Comparison of ENCODE assay signal across 18 cellular contexts in the genomic region with DNA sequence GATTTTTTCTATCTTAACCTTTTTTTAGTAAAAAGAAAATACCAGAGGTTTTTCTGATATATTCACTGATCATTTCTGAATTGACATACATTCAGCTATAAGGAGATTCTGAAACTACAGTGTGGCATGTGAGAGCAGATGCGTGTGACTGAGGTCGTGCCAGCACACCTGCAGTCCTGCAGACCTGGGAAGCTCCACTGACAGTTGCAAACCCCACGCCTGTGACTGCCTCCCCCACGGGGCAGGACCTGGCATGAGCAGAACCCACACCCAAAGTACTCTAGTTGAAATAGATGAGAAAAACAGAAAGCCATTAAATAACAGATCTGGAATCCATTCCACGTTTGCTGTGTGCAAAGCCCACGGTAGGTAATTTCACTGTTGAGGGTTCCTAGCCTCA.
DNase-seq lines count a peak whose midpoint lies in the region; ATAC-seq and TF ChIP-seq lines count a peak whose summit lies in the region.
"Had no signal": no experiment of that assay in that cellular context is flagged by ENCODE, and none has a peak within 500 bp of the region (broad histone marks: within the 10 kb centered on the region; RNA-seq: fewer than 3 reads in every experiment).

No MANE protein-coding gene starts in this region.

- H3K4me1 Mint-ChIP-seq in endothelial cell (ENCODE audit: unreplicated experiment) (peaks cover 4% of the 10 kb centered on the region), nephron progenitor cell (peaks cover 5% of the 10 kb centered on the region)
- no peaks in the 10 kb centered on the region for H3K4me1 Mint-ChIP-seq in activated CD4-positive, alpha-beta T cell treated with anti-CD3 and anti-CD28 coated beads, Interleukin-2, amount 10 ng/mL, durations not matched to agents 24 days and 14 days
- H3K4me1 Mint-ChIP-seq: CD14-positive monocyte; CD4-positive, alpha-beta memory T cell; IgD-negative memory B cell had no signal

- ATAC-seq in HG02798 (IDR thresholded peaks at IDR 0.05; ENCODE audit: poor library complexity, unreplicated experiment), result no peak
- ATAC-seq: HepG2 had no signal

- TF ChIP-seq CTCF in right atrium auricular region (IDR thresholded peaks at IDR 0.05) (no peak), endothelial cell (IDR thresholded peaks at IDR 0.05; ENCODE audit: unreplicated experiment) (no peak), nephron progenitor cell (IDR thresholded peaks at IDR 0.05) (no peak)

- H3K4me3 ChIP-seq in right atrium auricular region, result no peak overlapping the region
- H3K4me3 ChIP-seq: GM23248, HAP-1 had no signal

- H3K4me3 Mint-ChIP-seq in endothelial cell (ENCODE audit: unreplicated experiment) (peak overlapping the region; percentile 4), nephron progenitor cell (no peak overlapping the region)
- H3K4me3 Mint-ChIP-seq in activated CD4-positive, alpha-beta T cell treated with anti-CD3 and anti-CD28 coated beads, Interleukin-2, amount 10 ng/mL, durations not matched to agents 24 days and 14 days, result no peak overlapping the region
- H3K4me3 Mint-ChIP-seq: CD14-positive monocyte; CD4-positive, alpha-beta memory T cell; IgD-negative memory B cell had no signal

- H3K27ac Mint-ChIP-seq in endothelial cell (ENCODE audit: unreplicated experiment) (no peak overlapping the region), nephron progenitor cell (peak overlapping the region; percentile 57)
- no peak overlapping the region for H3K27ac Mint-ChIP-seq in activated CD4-positive, alpha-beta T cell treated with anti-CD3 and anti-CD28 coated beads, Interleukin-2, amount 10 ng/mL, durations not matched to agents 24 days and 14 days
- H3K27ac Mint-ChIP-seq: IgD-negative memory B cell had no signal

- no peaks in the 10 kb centered on the region for H3K27me3 ChIP-seq in right atrium auricular region

- no peaks in the 10 kb centered on the region for H3K9me3 ChIP-seq in right atrium auricular region
- H3K9me3 ChIP-seq: BE2C, HAP-1 had no signal

- intact Hi-C loops in cardiac septum (cut with DNase I), result no loop called here
- intact Hi-C loops in activated CD4-positive, alpha-beta T cell treated with anti-CD3 and anti-CD28 coated beads, Interleukin-2, amount 10 ng/mL, durations not matched to agents 24 days and 14 days (cut with micrococcal nuclease), result loop anchor here (5.0 kb wide), 1 partner anchor 334 kb away; no protein-coding TSS in a partner anchor

- H3K4me1 ChIP-seq in right atrium auricular region, result no peaks in the 10 kb centered on the region
- H3K4me1 ChIP-seq: BE2C, HAP-1 had no signal

- DNase-seq in cardiac septum (ENCODE audit: low spot score) (peak; percentile 4), right atrium auricular region (ENCODE audit: low spot score) (no peak), endothelial cell (ENCODE audit: low spot score) (no peak), nephron progenitor cell (no peak), NCI-H226 (no peak)
- DNase-seq in activated CD4-positive, alpha-beta T cell treated with anti-CD3 and anti-CD28 coated beads, Interleukin-2, amount 10 ng/mL, durations not matched to agents 24 days and 14 days, result no peak
- DNase-seq: ACHN; BE2C; CD4-positive, alpha-beta memory T cell; DMS153; DMS79; GDM1; GM23248 had no signal

- no peak overlapping the region for H3K27ac ChIP-seq in right atrium auricular region
- H3K27ac ChIP-seq: GM23248 had no signal

- H3K9me3 Mint-ChIP-seq in endothelial cell (ENCODE audit: unreplicated experiment), result no peaks in the 10 kb centered on the region
- H3K9me3 Mint-ChIP-seq in nephron progenitor cell, result no peaks in the 10 kb centered on the region
- H3K9me3 Mint-ChIP-seq in activated CD4-positive, alpha-beta T cell treated with anti-CD3 and anti-CD28 coated beads, Interleukin-2, amount 10 ng/mL, durations not matched to agents 24 days and 14 days, result no peaks in the 10 kb centered on the region
- H3K9me3 Mint-ChIP-seq: CD4-positive, alpha-beta memory T cell had no signal

- H3K36me3 ChIP-seq in right atrium auricular region, result no peaks in the 10 kb centered on the region
- H3K36me3 ChIP-seq: BE2C, HAP-1 had no signal

- H3K27me3 Mint-ChIP-seq in endothelial cell (ENCODE audit: unreplicated experiment) (peaks cover 6% of the 10 kb centered on the region), nephron progenitor cell (ENCODE audit: low read depth, poor library complexity) (peaks cover 32% of the 10 kb centered on the region)
- no peaks in the 10 kb centered on the region for H3K27me3 Mint-ChIP-seq in activated CD4-positive, alpha-beta T cell treated with anti-CD3 and anti-CD28 coated beads, Interleukin-2, amount 10 ng/mL, durations not matched to agents 24 days and 14 days

- peaks cover 4% of the 10 kb centered on the region for H3K36me3 Mint-ChIP-seq in endothelial cell (ENCODE audit: low read depth, unreplicated experiment)
- H3K36me3 Mint-ChIP-seq in nephron progenitor cell (ENCODE audit: low read depth), result no peaks in the 10 kb centered on the region
- H3K36me3 Mint-ChIP-seq in activated CD4-positive, alpha-beta T cell treated with anti-CD3 and anti-CD28 coated beads, Interleukin-2, amount 10 ng/mL, durations not matched to agents 24 days and 14 days (ENCODE audit: low read depth), result no peaks in the 10 kb centered on the region
- H3K36me3 Mint-ChIP-seq: CD14-positive monocyte; CD4-positive, alpha-beta memory T cell had no signal
